Comparison of ENCODE assay signal across 9 cellular contexts in genomic region chr1:71521655-71522264, GRCh38.
DNase-seq lines count a peak whose midpoint lies in the region; ATAC-seq, FAIRE-seq and TF ChIP-seq lines count a peak whose summit lies in the region.
"Had no signal": no experiment of that assay in that cellular context is flagged by ENCODE, and none has a peak within 500 bp of the region (broad histone marks: within the 10 kb centered on the region; RNA-seq: fewer than 3 reads in every experiment).

No MANE protein-coding gene starts in this region.

- ATAC-seq in heart right ventricle (peak in 2 of 8 donors; percentile 48 to 51), HG03025 (IDR thresholded peaks at IDR 0.05; ENCODE audit: low FRiP score, unreplicated experiment) (no peak), HG02588 (IDR thresholded peaks at IDR 0.05; ENCODE audit: unreplicated experiment) (no peak)

- 92 to 94% methylated on average over 1 of the region's 1 CpG for WGBS in heart right ventricle, 2 donors
- WGBS in small intestine, 3 donors: 85 to 90% (median 88%) methylated on average over 1 of the region's 1 CpG

- no peaks in the 10 kb centered on the region for H3K36me3 ChIP-seq in cardiac muscle cell
- H3K36me3 ChIP-seq in heart right ventricle: no peaks in the 10 kb centered on the region
- no peaks in the 10 kb centered on the region for H3K36me3 ChIP-seq in small intestine (ENCODE audit: control insufficient read depth in 2 of 2, insufficient read depth in 2 of 2, low read length in 2 of 2)

- no peaks in the 10 kb centered on the region for H3K27me3 ChIP-seq in cardiac muscle cell
- no peaks in the 10 kb centered on the region for H3K27me3 ChIP-seq in heart right ventricle
- no peaks in the 10 kb centered on the region for H3K27me3 ChIP-seq in small intestine (ENCODE audit: control insufficient read depth in 2 of 2, insufficient read depth in 2 of 2, low read length in 2 of 2)

- no peak for FAIRE-seq in small intestine (lab: Jason Lieb, UNC)

- DNase-seq in cardiac muscle cell (ENCODE audit: low read depth in 1 of 2, low spot score in 1 of 2) (peak; percentile 59 to 76), cardiac septum (ENCODE audit: low spot score) (no peak), M059J (ENCODE audit: low read depth) (peak; percentile 5), UCSD-AML1 (lab: John Stamatoyannopoulos, UW; ENCODE audit: unreplicated experiment) (peak; percentile 4), heart right ventricle (peak in 1 of 2 donors; percentile 24), small intestine (peak; percentile 2)
- DNase-seq: activated naive CD8-positive, alpha-beta T cell treated with anti-CD3 and anti-CD28 coated beads, Interleukin-2, amount 10 ng/mL, durations not matched to agents 7 days and 5 days had no signal

- H3K4me3 ChIP-seq in cardiac muscle cell: no peak overlapping the region
- no peak overlapping the region for H3K4me3 ChIP-seq in heart right ventricle
- no peak overlapping the region for H3K4me3 ChIP-seq in small intestine (ENCODE audit: low read depth in 1 of 2, low read length in 2 of 2)

- TF ChIP-seq CTCF in cardiac muscle cell (IDR thresholded peaks at IDR 0.05; ENCODE audit: low read depth, low read length) (peak; percentile 92), heart right ventricle (IDR thresholded peaks at IDR 0.05) (peak; percentile 22 to 71 (median 58))

- H3K9me3 ChIP-seq in cardiac muscle cell (ENCODE audit: low read depth) (no peaks in the 10 kb centered on the region), heart right ventricle (no peaks in the 10 kb centered on the region), small intestine (ENCODE audit: control insufficient read depth, low read depth) (no peaks in the 10 kb centered on the region)

- H3K4me1 ChIP-seq in cardiac muscle cell (ENCODE audit: low read depth) (no peaks in the 10 kb centered on the region), heart right ventricle (no peaks in the 10 kb centered on the region), small intestine (ENCODE audit: control insufficient read depth in 2 of 2, insufficient read depth in 1 of 2, low read depth in 1 of 2, low read length in 1 of 2) (no peaks in the 10 kb centered on the region)

- intact Hi-C loops in cardiac septum (cut with DNase I): loop anchor here (5.0 to 10.0 kb wide), 2 partner anchors 324 to 427 kb away; no protein-coding TSS in a partner anchor
- intact Hi-C loops in heart right ventricle (cut with DNase I): loop anchor here in 9 of 10 donors (5.0 to 10.0 kb wide), 4 partner anchors 324 to 437 kb away; partner anchors contain the start of gene ZRANB2 (in 1 of the 9)

- H3K27ac ChIP-seq in cardiac muscle cell: no peak overlapping the region
- H3K27ac ChIP-seq in heart right ventricle: no peak overlapping the region
- no peak overlapping the region for H3K27ac ChIP-seq in small intestine (ENCODE audit: low read depth in 1 of 2, low read length in 1 of 2)
